In the genomic region with DNA sequence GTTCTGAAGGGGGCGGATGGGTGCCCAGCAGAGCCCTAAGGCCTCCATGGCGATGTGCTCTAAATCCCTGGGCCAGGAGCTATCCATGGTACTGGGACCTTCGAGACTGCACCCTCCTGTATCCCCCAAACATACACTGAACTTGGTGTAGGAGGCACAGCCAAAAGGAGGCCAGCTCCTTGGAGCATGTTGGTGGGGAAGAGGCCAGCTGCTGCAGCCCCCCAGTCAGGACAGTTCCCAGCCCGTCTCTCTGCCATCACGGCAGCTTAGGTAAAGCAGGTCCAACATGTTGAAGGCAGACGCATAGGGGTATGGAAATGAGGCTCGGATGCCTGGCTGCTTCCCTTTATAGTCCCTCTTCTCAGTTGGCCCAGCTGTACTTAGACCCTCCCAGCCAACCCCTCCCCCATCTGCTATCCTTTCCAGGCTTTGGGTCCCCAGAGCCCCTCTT, we compare ENCODE assay signal across 11 cellular contexts. TPM values are rescaled to one million over a fixed set of nuclear protein-coding genes. Genes with fewer than 3 reads are reported as not detected.
DNase-seq lines count a peak whose midpoint lies in the region; ATAC-seq, FAIRE-seq and TF ChIP-seq lines count a peak whose summit lies in the region.
"Had no signal": no experiment of that assay in that cellular context is flagged by ENCODE, and none has a peak within 500 bp of the region (broad histone marks: within the 10 kb centered on the region; RNA-seq: fewer than 3 reads in every experiment).

No MANE protein-coding gene starts in this region.

- no peak overlapping the region for H3K4me2 ChIP-seq in mammary epithelial cell (ENCODE audit: insufficient read depth, low read depth, low read length)

- WGBS in mammary epithelial cell (ENCODE audit: low coverage, missing lambda C conversion rate), result 45% methylated on average over 6 of the region's 7 CpGs
- 25% methylated on average over 7 of the region's 7 CpGs for WGBS in liver

- H3K9ac ChIP-seq in mammary epithelial cell (ENCODE audit: insufficient read depth, low read length) (no peak overlapping the region), liver (ENCODE audit: low read depth in 1 of 2, low read length in 2 of 2) (no peak overlapping the region)

- DNase-seq in GM03348 (ENCODE audit: low spot score) (peak; percentile 55), NCI-H226 (peak; percentile 46), mammary epithelial cell (peak; percentile 28), GM12891 (ENCODE audit: insufficient read length, low spot score) (no peak), left ventricle myocardium inferior (no peak)
- no peak for DNase-seq in effector CD8-positive, alpha-beta T cell (lab: John Stamatoyannopoulos, UW)
- DNase-seq: NCI-H2171, stomach had no signal

- no peaks in the 10 kb centered on the region for H4K20me1 ChIP-seq in mammary epithelial cell (ENCODE audit: insufficient read depth, low read length)

- H2AFZ ChIP-seq in mammary epithelial cell (ENCODE audit: low read depth, low read length), result no peak overlapping the region

- in situ Hi-C loops in mammary epithelial cell (cut with MboI; ENCODE audit: low sequenced_read_pairs in 2 of 2), result no loop called here

- no peak overlapping the region for H3K27ac ChIP-seq in mammary epithelial cell (ENCODE audit: insufficient read depth, low read depth, low read length)
- no peak overlapping the region for H3K27ac ChIP-seq in liver (ENCODE audit: low read depth in 1 of 2, low read length in 2 of 2)
- no peak overlapping the region for H3K27ac ChIP-seq in left ventricle myocardium inferior (replicated peaks)
- H3K27ac ChIP-seq: stomach had no signal

- H3K9me3 ChIP-seq in mammary epithelial cell (replicated peaks; ENCODE audit: insufficient read depth, low read length) (no peaks in the 10 kb centered on the region), liver (ENCODE audit: control insufficient read depth in 4 of 4, low read length in 3 of 4) (no peaks in the 10 kb centered on the region), left ventricle myocardium inferior (replicated peaks) (no peaks in the 10 kb centered on the region)
- H3K9me3 ChIP-seq: stomach had no signal

- intact Hi-C loops in mammary epithelial cell (cut with micrococcal nuclease), result no loop called here
- intact Hi-C loops in left ventricle myocardium inferior (cut with micrococcal nuclease), result no loop called here

- H3K36me3 ChIP-seq in mammary epithelial cell (ENCODE audit: insufficient read depth, low read length) (no peaks in the 10 kb centered on the region), liver (ENCODE audit: control insufficient read depth in 4 of 4, insufficient read depth in 3 of 4, low read depth in 1 of 4, low read length in 3 of 4) (no peaks in the 10 kb centered on the region), left ventricle myocardium inferior (no peaks in the 10 kb centered on the region)
- H3K36me3 ChIP-seq: stomach had no signal

- TF ChIP-seq RAD21 in liver (IDR thresholded peaks at IDR 0.05), result no peak

- no peak for ATAC-seq in HG02623 (IDR thresholded peaks at IDR 0.05; ENCODE audit: unreplicated experiment)
- ATAC-seq: naive thymus-derived CD4-positive, alpha-beta T cell had no signal

- H3K4me3 ChIP-seq in mammary epithelial cell (replicated peaks in 1 of 3; ENCODE audit: insufficient read depth in 1 of 3, low read depth in 2 of 3, low read length in 3 of 3), result no peak overlapping the region
- H3K4me3 ChIP-seq in liver (ENCODE audit: low read depth in 1 of 3, low read length in 3 of 3), result no peak overlapping the region
- no peak overlapping the region for H3K4me3 ChIP-seq in left ventricle myocardium inferior
- H3K4me3 ChIP-seq: stomach had no signal

- peaks cover 4% of the 10 kb centered on the region for H3K4me1 ChIP-seq in mammary epithelial cell (ENCODE audit: insufficient read depth, low read length)
- peaks cover 3 to 8% (median 6%) of the 10 kb centered on the region in 4 donors for H3K4me1 ChIP-seq in liver (ENCODE audit: control insufficient read depth in 4 of 4, insufficient read depth in 4 of 4, low read length in 3 of 4)
- peaks cover 13% of the 10 kb centered on the region for H3K4me1 ChIP-seq in left ventricle myocardium inferior

- no peak for FAIRE-seq in GM12891 (lab: Jason Lieb, UNC)

- dilution Hi-C loops in mammary epithelial cell (cut with HindIII; ENCODE audit: low sequenced_read_pairs), result no loop called here

- no peak for TF ChIP-seq POLR2A in GM12891 (IDR thresholded peaks at IDR 0.05; ENCODE audit: low read depth, low read length)

- CTCF ChIA-PET in mammary epithelial cell (lab: Charles Lee; ENCODE audit: low non-redundant PET), result interaction anchor here (0.6 kb wide), 1 partner anchor 65 kb away, joined by 4 read pairs; the partner anchor contains the start of gene INKA1

- peaks cover 3% of the 10 kb centered on the region for H3K27me3 ChIP-seq in mammary epithelial cell (ENCODE audit: insufficient read depth, low read length)
- H3K27me3 ChIP-seq in liver (ENCODE audit: control insufficient read depth in 4 of 4, insufficient read depth in 4 of 4, low read length in 3 of 4), result peaks cover 0 to 4% (median 2%) of the 10 kb centered on the region in 4 donors
- H3K27me3 ChIP-seq in left ventricle myocardium inferior (ENCODE audit: low read depth), result peaks cover 86% of the 10 kb centered on the region

- TF ChIP-seq CTCF in mammary epithelial cell (conservative IDR thresholded peaks at IDR 0.05 in 1 of 2, IDR thresholded peaks at IDR 0.05 in 1 of 2; ENCODE audit: extremely low read depth in 1 of 2, insufficient read depth in 1 of 2, low read depth in 1 of 2, low read length in 2 of 2) (no peak), liver (IDR thresholded peaks at IDR 0.05; ENCODE audit: low read depth, low read length, missing input control) (no peak), left ventricle myocardium inferior (IDR thresholded peaks at IDR 0.05; ENCODE audit: borderline replicate concordance) (no peak)

- H3K79me2 ChIP-seq in mammary epithelial cell (ENCODE audit: insufficient read depth, low read length), result no peaks in the 10 kb centered on the region

- BruUV-seq in mammary epithelial cell (replicated peaks; lab: Mats Ljungman, UMichigan), result no TSS peak

TF ChIP-seq in GM12891, 5 proteins besides CTCF, POLR2A, EP300 and RAD21:
- TF ChIP-seq PAX5 (IDR thresholded peaks at IDR 0.05; ENCODE audit: insufficient read depth, low read length, severe bottlenecking) (no peak), TAF1 (IDR thresholded peaks at IDR 0.05; ENCODE audit: low read depth, low read length) (no peak), POU2F2 (IDR thresholded peaks at IDR 0.05; ENCODE audit: low read depth, low read length) (no peak), POLR2AphosphoS5 (IDR thresholded peaks at IDR 0.05; ENCODE audit: low read depth, low read length) (no peak), SPI1 (IDR thresholded peaks at IDR 0.05; ENCODE audit: low read depth, low read length) (no peak)
TF ChIP-seq in GM12891: peak in this region for 0.

RNA-seq across cellular contexts. Expression of gene CAMKV, which starts 1.8 kb away (rescaled TPM):
- total RNA-seq in mammary epithelial cell, result under 1 TPM in 1 of 2 donors, not detected in 1; 0.35 TPM
- polyA plus RNA-seq in mammary epithelial cell, result 0.03 TPM
- polyA minus RNA-seq in mammary epithelial cell, result not detected
- not detected for total RNA-seq in liver
- polyA plus RNA-seq in liver, result not detected
- polyA plus RNA-seq in GM12891 (2012; ENCODE audit: low read depth, missing spikeins), result 0.10 TPM
- total RNA-seq in left ventricle myocardium inferior, result not detected
- total RNA-seq: naive thymus-derived CD4-positive, alpha-beta T cell had no signal
- polyA plus RNA-seq: naive thymus-derived CD4-positive, alpha-beta T cell had no signal

RNA-seq across cellular contexts. Expression of gene TRAIP, which starts 11.5 kb away (rescaled TPM):
- total RNA-seq in mammary epithelial cell (10 to 100 TPM in 1 of 2 donors, 1 to 10 TPM in 1; 1.7 to 12.6 TPM), liver (1 to 10 TPM in 1 of 2 donors, under 1 TPM in 1; 0.42 to 7.9 TPM), left ventricle myocardium inferior (0.63 TPM)
- polyA plus RNA-seq in mammary epithelial cell (12.9 TPM), liver (under 1 TPM; 0.47 to 0.81 TPM)
- 29.5 TPM for polyA minus RNA-seq in mammary epithelial cell
- 10.2 TPM for polyA plus RNA-seq in GM12891 (2012; ENCODE audit: low read depth, missing spikeins)

RNA-seq across cellular contexts. Expression of gene MST1R, which starts 35.8 kb away (rescaled TPM):
- 10 to 100 TPM in 1 of 2 donors, 1 to 10 TPM in 1; 7.7 to 62.2 TPM for total RNA-seq in mammary epithelial cell
- 56.4 TPM for polyA plus RNA-seq in mammary epithelial cell
- polyA minus RNA-seq in mammary epithelial cell, result 43.0 TPM
- total RNA-seq in liver, result under 1 TPM; 0.23 to 0.42 TPM
- polyA plus RNA-seq in liver, result under 1 TPM; 0.10 to 0.56 TPM
- polyA plus RNA-seq in GM12891 (2012; ENCODE audit: low read depth, missing spikeins), result 4.4 TPM
- 1.7 TPM for total RNA-seq in left ventricle myocardium inferior

RNA-seq across cellular contexts. Expression of gene UBA7, which starts 54.1 kb away (rescaled TPM):
- total RNA-seq in mammary epithelial cell, result 10 to 100 TPM in 1 of 2 donors, 1 to 10 TPM in 1; 9.1 to 11.3 TPM
- 8.3 TPM for polyA plus RNA-seq in mammary epithelial cell
- 35.9 TPM for polyA minus RNA-seq in mammary epithelial cell
- 10 to 100 TPM; 15.8 to 29.5 TPM for total RNA-seq in liver
- polyA plus RNA-seq in liver, result 10 to 100 TPM; 14.6 TPM
- polyA plus RNA-seq in GM12891 (2012; ENCODE audit: low read depth, missing spikeins), result 80.4 TPM
- total RNA-seq in left ventricle myocardium inferior, result 25.1 TPM

Comparison
In these comparisons a context has a peak if more than half of its experiments do, and no peak if none do; other contexts are left out.
1. DNase-seq: peak in GM03348 (single experiment), NCI-H226 (single experiment) and mammary epithelial cell (single experiment); none in GM12891 (single experiment), effector CD8-positive, alpha-beta T cell (single experiment) and left ventricle myocardium inferior (single experiment).